Comparison of ENCODE assay signal across 22 cellular contexts in genomic region chr16:63983401-63983800, GRCh38.
DNase-seq lines count a peak whose midpoint lies in the region; ATAC-seq, FAIRE-seq and TF ChIP-seq lines count a peak whose summit lies in the region.
"Had no signal": no experiment of that assay in that cellular context is flagged by ENCODE, and none has a peak within 500 bp of the region (broad histone marks: within the 10 kb centered on the region; RNA-seq: fewer than 3 reads in every experiment).

No MANE protein-coding gene starts in this region.

- CTCF ChIA-PET in activated CD8-positive, alpha-beta T cell treated with anti-CD3 and anti-CD28 coated beads for 36 hours (lab: Charles Lee), result no interaction called here

- no peaks in the 10 kb centered on the region for H3K36me3 ChIP-seq in GM23338 (ENCODE audit: insufficient read depth)
- no peaks in the 10 kb centered on the region for H3K36me3 ChIP-seq in neural progenitor cell
- no peaks in the 10 kb centered on the region for H3K36me3 ChIP-seq in kidney (ENCODE audit: control insufficient read depth in 1 of 2, insufficient read depth in 2 of 2, low read length in 2 of 2)
- H3K36me3 ChIP-seq: sigmoid colon had no signal

- no peak overlapping the region for H3K9ac ChIP-seq in neural progenitor cell
- no peak overlapping the region for H3K9ac ChIP-seq in kidney (ENCODE audit: low read length in 2 of 2)
- H3K9ac ChIP-seq: GM23248 had no signal

- H4K20me1 ChIP-seq in GM23338 (replicated peaks; ENCODE audit: insufficient read depth) (no peaks in the 10 kb centered on the region), neural progenitor cell (ENCODE audit: low read depth) (no peaks in the 10 kb centered on the region)

- POLR2A ChIA-PET in activated CD8-positive, alpha-beta T cell treated with anti-CD3 and anti-CD28 coated beads for 36 hours (lab: Charles Lee), result no interaction called here

- H3K27me3 ChIP-seq in GM23338 (ENCODE audit: insufficient read depth), result no peaks in the 10 kb centered on the region
- no peaks in the 10 kb centered on the region for H3K27me3 ChIP-seq in neural progenitor cell
- H3K27me3 ChIP-seq: sigmoid colon, testis had no signal

- H3K9me2 ChIP-seq in GM23338 (ENCODE audit: insufficient read depth), result no peaks in the 10 kb centered on the region

- no peak for FAIRE-seq in kidney (lab: Jason Lieb, UNC)
- FAIRE-seq: G401.6, TTC549 had no signal

- H3K4me1 Mint-ChIP-seq in GM23338 (peaks cover 38% of the 10 kb centered on the region), neural progenitor cell (peaks cover 35% of the 10 kb centered on the region)
- no peaks in the 10 kb centered on the region for H3K4me1 Mint-ChIP-seq in activated CD8-positive, alpha-beta T cell treated with anti-CD3 and anti-CD28 coated beads for 36 hours (ENCODE audit: low read depth)
- H3K4me1 Mint-ChIP-seq: activated naive CD8-positive, alpha-beta T cell treated with anti-CD3 and anti-CD28 coated beads for 36 hours; activated T-helper 17 cell treated with anti-CD3 and anti-CD28 coated beads, Interleukin-2, amount 50 U/mL, for 72 hours; stimulated activated memory B cell treated with anti-CD40 and anti-IgM and Interleukin-4, amounts not matched to agents 10 μg/mL and 1 μg/mL and 100 μg/mL, for 72 hours had no signal

- TF ChIP-seq CTCF in GM23338 (conservative IDR thresholded peaks at IDR 0.05; ENCODE audit: low read depth in 2 of 2), result no peak
- no peak for TF ChIP-seq CTCF in neural progenitor cell (IDR thresholded peaks at IDR 0.05)
- no peak for TF ChIP-seq CTCF in activated CD8-positive, alpha-beta T cell treated with anti-CD3 and anti-CD28 coated beads for 36 hours (IDR thresholded peaks at IDR 0.05)
- TF ChIP-seq CTCF in kidney (IDR thresholded peaks at IDR 0.05; ENCODE audit: borderline replicate concordance, extremely low read depth, insufficient read depth), result no peak

- H3K4me3 ChIP-seq in GM23338, result 0 out of 2 replicates have a peak overlapping the region, but pooled peaks have one; percentile 1
- H3K4me3 ChIP-seq in neural progenitor cell, result no peak overlapping the region
- no peak overlapping the region for H3K4me3 ChIP-seq in kidney (ENCODE audit: low read length in 2 of 2)
- H3K4me3 ChIP-seq: GM23248, sigmoid colon, testis had no signal

- no peaks in the 10 kb centered on the region for H3F3A ChIP-seq in GM23338 (replicated peaks; ENCODE audit: low read depth)
- H3F3A ChIP-seq in neural progenitor cell (ENCODE audit: low read depth), result peaks cover 50% of the 10 kb centered on the region

- H3K36me3 Mint-ChIP-seq in GM23338 (ENCODE audit: low read depth) (0 out of 3 replicates have a peak, but pooled peaks cover 2% of the 10 kb centered on the region), neural progenitor cell (no peaks in the 10 kb centered on the region)
- no peaks in the 10 kb centered on the region for H3K36me3 Mint-ChIP-seq in activated CD8-positive, alpha-beta T cell treated with anti-CD3 and anti-CD28 coated beads for 36 hours (ENCODE audit: low read depth)
- H3K36me3 Mint-ChIP-seq: activated naive CD8-positive, alpha-beta T cell treated with anti-CD3 and anti-CD28 coated beads for 36 hours; stimulated activated memory B cell treated with anti-CD40 and anti-IgM and Interleukin-4, amounts not matched to agents 10 μg/mL and 1 μg/mL and 100 μg/mL, for 72 hours had no signal

- DNase-seq in GM23338 (ENCODE audit: low spot score) (peak; percentile 86), NCI-H345 (lab: John Stamatoyannopoulos, UW) (peak; percentile 66), epithelial cell of prostate (ENCODE audit: low read depth, low spot score) (peak; percentile 2), neural progenitor cell (ENCODE audit: low spot score) (no peak), GDM1 (lab: John Stamatoyannopoulos, UW) (no peak), head of caudate nucleus (no peak), kidney (no peak)
- DNase-seq in activated CD8-positive, alpha-beta T cell treated with anti-CD3 and anti-CD28 coated beads for 36 hours, result no peak
- DNase-seq: activated CD4-positive, alpha-beta T cell treated with anti-CD3 and anti-CD28 coated beads for 4 hours; activated naive CD8-positive, alpha-beta T cell treated with anti-CD3 and anti-CD28 coated beads for 36 hours; effector memory CD4-positive, alpha-beta T cell; GM23248; NCI-H2081; NCI-H82; SHP77; sigmoid colon; testis had no signal

- H3K4me3 Mint-ChIP-seq in GM23338 (peak overlapping the region; percentile 49), neural progenitor cell (no peak overlapping the region)
- no peak overlapping the region for H3K4me3 Mint-ChIP-seq in activated CD8-positive, alpha-beta T cell treated with anti-CD3 and anti-CD28 coated beads for 36 hours
- H3K4me3 Mint-ChIP-seq: activated naive CD8-positive, alpha-beta T cell treated with anti-CD3 and anti-CD28 coated beads for 36 hours; activated T-helper 17 cell treated with anti-CD3 and anti-CD28 coated beads, Interleukin-2, amount 50 U/mL, for 72 hours; stimulated activated memory B cell treated with anti-CD40 and anti-IgM and Interleukin-4, amounts not matched to agents 10 μg/mL and 1 μg/mL and 100 μg/mL, for 72 hours had no signal

- H3K27me3 Mint-ChIP-seq in GM23338 (ENCODE audit: insufficient read depth, low read depth, poor library complexity) (peaks cover 5% of the 10 kb centered on the region), neural progenitor cell (ENCODE audit: insufficient read depth, low read depth) (peaks cover 2% of the 10 kb centered on the region)
- no peaks in the 10 kb centered on the region for H3K27me3 Mint-ChIP-seq in activated CD8-positive, alpha-beta T cell treated with anti-CD3 and anti-CD28 coated beads for 36 hours
- H3K27me3 Mint-ChIP-seq: activated naive CD8-positive, alpha-beta T cell treated with anti-CD3 and anti-CD28 coated beads for 36 hours; activated T-helper 17 cell treated with anti-CD3 and anti-CD28 coated beads, Interleukin-2, amount 50 U/mL, for 72 hours; stimulated activated memory B cell treated with anti-CD40 and anti-IgM and Interleukin-4, amounts not matched to agents 10 μg/mL and 1 μg/mL and 100 μg/mL, for 72 hours had no signal

- no peak overlapping the region for H2AFZ ChIP-seq in GM23338
- H2AFZ ChIP-seq in neural progenitor cell (replicated peaks), result no peak overlapping the region
- H2AFZ ChIP-seq: GM23248 had no signal

- no peaks in the 10 kb centered on the region for H3K79me2 ChIP-seq in GM23338 (replicated peaks; ENCODE audit: insufficient read depth)
- no peaks in the 10 kb centered on the region for H3K79me2 ChIP-seq in neural progenitor cell (ENCODE audit: low read depth)

- H3K4me1 ChIP-seq in GM23338 (ENCODE audit: insufficient read depth), result peaks cover 30% of the 10 kb centered on the region
- peaks cover 46% of the 10 kb centered on the region for H3K4me1 ChIP-seq in neural progenitor cell
- peaks cover 0 to 4% of the 10 kb centered on the region in 2 donors for H3K4me1 ChIP-seq in kidney (ENCODE audit: control insufficient read depth in 1 of 2, insufficient read depth in 1 of 2, low read depth in 1 of 2, low read length in 2 of 2)
- H3K4me1 ChIP-seq: sigmoid colon, testis had no signal

- H3K9me3 Mint-ChIP-seq in GM23338, result peaks cover 3% of the 10 kb centered on the region; the same call in 2 of the 3 replicates
- peaks cover 14% of the 10 kb centered on the region for H3K9me3 Mint-ChIP-seq in neural progenitor cell
- peaks cover 20% of the 10 kb centered on the region for H3K9me3 Mint-ChIP-seq in activated CD8-positive, alpha-beta T cell treated with anti-CD3 and anti-CD28 coated beads for 36 hours

- no peak for ATAC-seq in GM23338
- ATAC-seq in activated CD8-positive, alpha-beta T cell treated with anti-CD3 and anti-CD28 coated beads for 36 hours, result no peak
- ATAC-seq: activated T-helper 17 cell treated with anti-CD3 and anti-CD28 coated beads, Interleukin-2, amount 50 U/mL, for 72 hours; stimulated activated memory B cell treated with anti-CD40 and anti-IgM and Interleukin-4, amounts not matched to agents 10 μg/mL and 1 μg/mL and 100 μg/mL, for 72 hours had no signal

- H3K9me3 ChIP-seq in neural progenitor cell (ENCODE audit: low read depth) (no peaks in the 10 kb centered on the region), kidney (ENCODE audit: control insufficient read depth in 1 of 2, low read length in 2 of 2) (no peaks in the 10 kb centered on the region)
- H3K9me3 ChIP-seq: sigmoid colon, testis had no signal

- intact Hi-C loops in activated CD8-positive, alpha-beta T cell treated with anti-CD3 and anti-CD28 coated beads for 36 hours (cut with micrococcal nuclease), result no loop called here
- intact Hi-C loops in head of caudate nucleus (cut with DNase I) (no loop called here), kidney (cut with DNase I) (no loop called here)

- H3K4me2 ChIP-seq in GM23338 (peak overlapping the region; percentile 20), neural progenitor cell (peak overlapping the region; percentile 70)

- peak overlapping the region; percentile 61 for H3K27ac Mint-ChIP-seq in GM23338
- peak overlapping the region; percentile 97 for H3K27ac Mint-ChIP-seq in neural progenitor cell
- no peak overlapping the region for H3K27ac Mint-ChIP-seq in activated CD8-positive, alpha-beta T cell treated with anti-CD3 and anti-CD28 coated beads for 36 hours
- H3K27ac Mint-ChIP-seq: activated naive CD8-positive, alpha-beta T cell treated with anti-CD3 and anti-CD28 coated beads for 36 hours; activated T-helper 17 cell treated with anti-CD3 and anti-CD28 coated beads, Interleukin-2, amount 50 U/mL, for 72 hours; stimulated activated memory B cell treated with anti-CD40 and anti-IgM and Interleukin-4, amounts not matched to agents 10 μg/mL and 1 μg/mL and 100 μg/mL, for 72 hours had no signal

- no peak overlapping the region for H3K27ac ChIP-seq in GM23338 (ENCODE audit: low read depth)
- H3K27ac ChIP-seq in epithelial cell of prostate, result no peak overlapping the region
- H3K27ac ChIP-seq in neural progenitor cell, result peak overlapping the region; percentile 98
- H3K27ac ChIP-seq in kidney (ENCODE audit: low read depth in 2 of 2, low read length in 2 of 2), result peak overlapping the region in 1 of 2 donors; percentile 41
- H3K27ac ChIP-seq: C4-2B, GM23248, sigmoid colon, testis had no signal

TF ChIP-seq in GM23338, 12 proteins besides CTCF, POLR2A, EP300 and RAD21 (continues in another document):
- TF ChIP-seq ZNF331 (CRISPR knock-in tag; IDR thresholded peaks at IDR 0.05; ENCODE audit: low read depth), result no peak

Comparison
In these comparisons a context has a peak if more than half of its experiments do, and no peak if none do; other contexts are left out.
1. DNase-seq: peak in GM23338 (single experiment), NCI-H345 (single experiment) and epithelial cell of prostate (single experiment); none in neural progenitor cell (single experiment), activated CD8-positive, alpha-beta T cell treated with anti-CD3 and anti-CD28 coated beads for 36 hours (single experiment), GDM1 (single experiment), head of caudate nucleus (0 of 42) and kidney (single experiment).